Comparison of ENCODE assay signal across 9 cellular contexts in genomic region chr6:75526502-75527127, GRCh38. TPM values are rescaled to one million over a fixed set of nuclear protein-coding genes. Genes with fewer than 3 reads are reported as not detected.
A peak's percentile ranks its signal among the peaks of the same experiment; 100 is the strongest.
DNase-seq lines count a peak whose midpoint lies in the region; ATAC-seq, FAIRE-seq and TF ChIP-seq lines count a peak whose summit lies in the region.
"Had no signal": no experiment of that assay in that cellular context is flagged by ENCODE, and none has a peak within 500 bp of the region (broad histone marks: within the 10 kb centered on the region; RNA-seq: fewer than 3 reads in every experiment).

No MANE protein-coding gene starts in this region.

- ATAC-seq in GM21515 (IDR thresholded peaks at IDR 0.05; ENCODE audit: unreplicated experiment) (peak; percentile 93), HG03442 (IDR thresholded peaks at IDR 0.05; ENCODE audit: unreplicated experiment) (no peak)
- ATAC-seq in activated T-helper 17 cell treated with anti-CD3 and anti-CD28 coated beads, Interleukin-2, amount 50 U/mL, for 72 hours (replicated peaks), result peak; percentile 80

- no peak overlapping the region for H3K27ac ChIP-seq in osteoblast (ENCODE audit: low read depth, low read length)

- no peaks in the 10 kb centered on the region for H3K36me3 ChIP-seq in osteoblast (ENCODE audit: insufficient read depth, low read length)

- H3K4me1 ChIP-seq in osteoblast (ENCODE audit: insufficient read depth, low read length), result peaks cover 6% of the 10 kb centered on the region

- DNase-seq in DMS114 treated with DMSO at 0.1 percent for 48 hours (lab: John Stamatoyannopoulos, UW; ENCODE audit: unreplicated experiment) (peak; percentile 65), KG1 (lab: John Stamatoyannopoulos, UW) (peak; percentile 10), RCC 7860 (ENCODE audit: low spot score) (peak; percentile 47), fibroblast of villous mesenchyme (ENCODE audit: low read depth) (peak; percentile 82), osteoblast (ENCODE audit: insufficient read length, low spot score, missing footprints) (no peak)

- no peaks in the 10 kb centered on the region for H3K9me3 Mint-ChIP-seq in activated T-helper 17 cell treated with anti-CD3 and anti-CD28 coated beads, Interleukin-2, amount 50 U/mL, for 72 hours
- H3K9me3 Mint-ChIP-seq: activated naive CD4-positive, alpha-beta T cell treated with anti-CD3 and anti-CD28 coated beads, Interleukin-2, amount 50 U/mL, for 24 hours had no signal

- no peak overlapping the region for H2AFZ ChIP-seq in osteoblast (ENCODE audit: low read length)

- peaks cover 5% of the 10 kb centered on the region for H3K27me3 ChIP-seq in osteoblast (ENCODE audit: insufficient read depth, low read length)

- peak; percentile 72 for TF ChIP-seq CTCF in fibroblast of villous mesenchyme (IDR thresholded peaks at IDR 0.05; ENCODE audit: insufficient read depth, low read depth, low read length)
- peak; percentile 72 for TF ChIP-seq CTCF in osteoblast (IDR thresholded peaks at IDR 0.05; ENCODE audit: extremely low read depth, low read depth, low read length)

- H3K4me3 ChIP-seq in fibroblast of villous mesenchyme (ENCODE audit: low read depth, low read length), result no peak overlapping the region
- H3K4me3 ChIP-seq in osteoblast (ENCODE audit: insufficient read depth, low read length), result no peak overlapping the region

- no peaks in the 10 kb centered on the region for H3K79me2 ChIP-seq in osteoblast (ENCODE audit: insufficient read depth, low read length)

- no peak overlapping the region for H3K4me3 Mint-ChIP-seq in activated T-helper 17 cell treated with anti-CD3 and anti-CD28 coated beads, Interleukin-2, amount 50 U/mL, for 72 hours
- H3K4me3 Mint-ChIP-seq: activated naive CD4-positive, alpha-beta T cell treated with anti-CD3 and anti-CD28 coated beads, Interleukin-2, amount 50 U/mL, for 24 hours had no signal

- H3K36me3 Mint-ChIP-seq in activated T-helper 17 cell treated with anti-CD3 and anti-CD28 coated beads, Interleukin-2, amount 50 U/mL, for 72 hours (ENCODE audit: low read depth), result no peaks in the 10 kb centered on the region
- H3K36me3 Mint-ChIP-seq: activated naive CD4-positive, alpha-beta T cell treated with anti-CD3 and anti-CD28 coated beads, Interleukin-2, amount 50 U/mL, for 24 hours had no signal

- no peaks in the 10 kb centered on the region for H3K9me3 ChIP-seq in osteoblast (ENCODE audit: low read depth, low read length)

- no peak overlapping the region for H3K27ac Mint-ChIP-seq in activated T-helper 17 cell treated with anti-CD3 and anti-CD28 coated beads, Interleukin-2, amount 50 U/mL, for 72 hours
- H3K27ac Mint-ChIP-seq: activated naive CD4-positive, alpha-beta T cell treated with anti-CD3 and anti-CD28 coated beads, Interleukin-2, amount 50 U/mL, for 24 hours had no signal

- H3K4me1 Mint-ChIP-seq in activated T-helper 17 cell treated with anti-CD3 and anti-CD28 coated beads, Interleukin-2, amount 50 U/mL, for 72 hours, result no peaks in the 10 kb centered on the region
- H3K4me1 Mint-ChIP-seq: activated naive CD4-positive, alpha-beta T cell treated with anti-CD3 and anti-CD28 coated beads, Interleukin-2, amount 50 U/mL, for 24 hours had no signal

- H3K4me2 ChIP-seq in osteoblast (ENCODE audit: insufficient read depth, low read length), result no peak overlapping the region

- peak; percentile 77 for FAIRE-seq in RCC 7860 (lab: Jason Lieb, UNC)

- H3K27me3 Mint-ChIP-seq in activated T-helper 17 cell treated with anti-CD3 and anti-CD28 coated beads, Interleukin-2, amount 50 U/mL, for 72 hours, result peaks cover 18% of the 10 kb centered on the region

- no peaks in the 10 kb centered on the region for H4K20me1 ChIP-seq in osteoblast (ENCODE audit: insufficient read depth, low read length)

RNA-seq across cellular contexts. Expression of gene FILIP1, which starts 33.0 kb away (rescaled TPM):
- not detected for total RNA-seq in activated T-helper 17 cell treated with anti-CD3 and anti-CD28 coated beads, Interleukin-2, amount 50 U/mL, for 72 hours
- total RNA-seq in fibroblast of villous mesenchyme (0.32 and 0.43 TPM in 2 replicates), osteoblast (under 0.01 and 0.29 TPM in 2 replicates)
